In the genomic region with DNA sequence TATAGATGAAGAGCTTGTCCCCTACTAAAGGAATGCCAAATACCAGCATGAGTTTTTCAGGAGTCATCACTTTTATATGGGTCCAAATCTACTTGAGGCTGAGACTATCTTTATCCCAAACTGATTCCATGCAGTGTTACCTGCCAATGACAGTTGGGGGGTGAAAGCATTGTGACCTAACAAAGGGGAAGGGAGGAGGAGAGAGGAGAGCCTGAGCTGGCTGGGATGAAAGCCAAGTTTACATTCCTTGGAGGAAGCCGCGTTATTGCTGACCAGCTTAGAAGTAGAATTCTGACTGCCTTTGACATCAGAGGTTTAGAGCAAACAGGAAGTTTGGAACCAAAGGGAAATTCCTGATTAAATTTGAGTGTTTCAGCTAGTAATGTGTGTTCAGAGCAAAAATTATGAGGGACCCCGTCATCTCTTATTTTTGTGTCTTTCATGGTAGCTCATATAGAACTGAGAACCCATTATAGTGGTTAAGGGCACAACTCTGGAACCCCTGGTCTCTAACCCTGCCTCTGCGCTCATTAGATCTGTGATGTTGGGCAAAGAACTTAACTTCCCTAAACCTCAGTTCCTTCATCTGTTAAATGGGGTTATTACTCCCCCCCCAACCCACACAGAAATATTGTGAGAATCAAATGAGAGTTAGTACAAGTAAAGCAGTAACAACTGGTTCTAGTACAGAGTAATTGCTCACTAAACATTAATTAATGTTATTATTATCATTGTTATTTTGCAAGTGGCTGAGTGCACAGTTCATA, we compare ENCODE assay signal across 8 cellular contexts.
DNase-seq lines count a peak whose midpoint lies in the region; ATAC-seq lines count a peak whose summit lies in the region.

No MANE protein-coding gene starts in this region.

- in situ Hi-C loops in ACHN (cut with HindIII; ENCODE audit: low pct_ligation_motif_present, low pct_unique_long_range_greater_than_20kb, low sequenced_read_pairs) = no loop called here

- POLR2A ChIA-PET in activated CD4-positive, alpha-beta memory T cell treated with anti-CD3 and anti-CD28 coated beads, Interleukin-2, amount 10 ng/mL, durations not matched to agents 7 days and 5 days (lab: Charles Lee) = interaction anchor here (1.9 kb wide), 1 partner anchor 15 kb away, joined by 4 read pairs; no protein-coding TSS in a partner anchor

- DNase-seq in ACHN = peak; percentile 98
- peak; percentile 10 for DNase-seq in NCI-H2029 (lab: John Stamatoyannopoulos, UW)
- DNase-seq in dedifferentiated amniotic fluid mesenchymal stem cell (ENCODE audit: extremely low spot score) = peak; percentile 98
- peak; percentile 71 for DNase-seq in medulla oblongata (ENCODE audit: extremely low spot score)
- no peak for DNase-seq in activated CD4-positive, alpha-beta memory T cell treated with anti-CD3 and anti-CD28 coated beads, Interleukin-2, amount 10 ng/mL, durations not matched to agents 7 days and 5 days
- DNase-seq in activated gamma-delta T cell (lab: John Stamatoyannopoulos, UW) = no peak

- CTCF ChIA-PET in activated CD4-positive, alpha-beta memory T cell treated with anti-CD3 and anti-CD28 coated beads, Interleukin-2, amount 10 ng/mL, durations not matched to agents 7 days and 5 days (lab: Charles Lee) = interaction anchor here (1.4 kb wide), 1 partner anchor 35 kb away, joined by 6 read pairs; no protein-coding TSS in a partner anchor

- H3K4me1 Mint-ChIP-seq in activated CD4-positive, alpha-beta memory T cell treated with anti-CD3 and anti-CD28 coated beads, Interleukin-2, amount 10 ng/mL, durations not matched to agents 7 days and 5 days = peaks cover 38% of the 10 kb centered on the region

- H3K27ac Mint-ChIP-seq in activated CD4-positive, alpha-beta memory T cell treated with anti-CD3 and anti-CD28 coated beads, Interleukin-2, amount 10 ng/mL, durations not matched to agents 7 days and 5 days = no peak overlapping the region

- no peak for ATAC-seq in HG02571 (IDR thresholded peaks at IDR 0.05; ENCODE audit: unreplicated experiment)
- no peak for ATAC-seq in GM21529 (IDR thresholded peaks at IDR 0.05; ENCODE audit: unreplicated experiment)

- H3K27me3 Mint-ChIP-seq in activated CD4-positive, alpha-beta memory T cell treated with anti-CD3 and anti-CD28 coated beads, Interleukin-2, amount 10 ng/mL, durations not matched to agents 7 days and 5 days = no peaks in the 10 kb centered on the region

- peaks cover 12% of the 10 kb centered on the region for H3K9me3 Mint-ChIP-seq in activated CD4-positive, alpha-beta memory T cell treated with anti-CD3 and anti-CD28 coated beads, Interleukin-2, amount 10 ng/mL, durations not matched to agents 7 days and 5 days

- peaks cover 20% of the 10 kb centered on the region for H3K36me3 Mint-ChIP-seq in activated CD4-positive, alpha-beta memory T cell treated with anti-CD3 and anti-CD28 coated beads, Interleukin-2, amount 10 ng/mL, durations not matched to agents 7 days and 5 days (ENCODE audit: low read depth)

- no peak overlapping the region for H3K4me3 Mint-ChIP-seq in activated CD4-positive, alpha-beta memory T cell treated with anti-CD3 and anti-CD28 coated beads, Interleukin-2, amount 10 ng/mL, durations not matched to agents 7 days and 5 days

Comparison
In these comparisons a context has a peak if more than half of its experiments do, and no peak if none do; other contexts are left out.
1. DNase-seq: peak in ACHN (single experiment), NCI-H2029 (single experiment), dedifferentiated amniotic fluid mesenchymal stem cell (single experiment) and medulla oblongata (single experiment); none in activated CD4-positive, alpha-beta memory T cell treated with anti-CD3 and anti-CD28 coated beads, Interleukin-2, amount 10 ng/mL, durations not matched to agents 7 days and 5 days (single experiment) and activated gamma-delta T cell (single experiment).